Comparison of ENCODE assay signal across 15 cellular contexts in genomic region chr10:124296813-124297788, GRCh38.
DNase-seq lines count a peak whose midpoint lies in the region; ATAC-seq and TF ChIP-seq lines count a peak whose summit lies in the region.
"Had no signal": no experiment of that assay in that cellular context is flagged by ENCODE, and none has a peak within 500 bp of the region (broad histone marks: within the 10 kb centered on the region; RNA-seq: fewer than 3 reads in every experiment).

No MANE protein-coding gene starts in this region.

- peaks cover 0 to 5% (median 0%) of the 10 kb centered on the region in 12 donors for H3K9me3 ChIP-seq in heart left ventricle

- intact Hi-C loops in heart left ventricle (cut with DNase I) = no loop called here

- H3K4me3 Mint-ChIP-seq in activated CD8-positive, alpha-beta memory T cell treated with anti-CD3 and anti-CD28 coated beads, Interleukin-2, amount 10 ng/mL, durations not matched to agents 7 days and 5 days = no peak overlapping the region
- H3K4me3 Mint-ChIP-seq in type B pancreatic cell = no peak overlapping the region

- TF ChIP-seq POLR2A in heart left ventricle (IDR thresholded peaks at IDR 0.05) = no peak

- TF ChIP-seq CTCF in type B pancreatic cell (conservative IDR thresholded peaks at IDR 0.05) (no peak), heart left ventricle (IDR thresholded peaks at IDR 0.05) (no peak)

- no peak overlapping the region for H3K4me3 ChIP-seq in heart left ventricle

- H3K36me3 Mint-ChIP-seq in activated CD8-positive, alpha-beta memory T cell treated with anti-CD3 and anti-CD28 coated beads, Interleukin-2, amount 10 ng/mL, durations not matched to agents 7 days and 5 days = no peaks in the 10 kb centered on the region
- no peaks in the 10 kb centered on the region for H3K36me3 Mint-ChIP-seq in type B pancreatic cell

- 80 to 85% (median 83%) methylated on average over 11 of the region's 11 CpGs for WGBS in heart left ventricle, 4 donors

- no peak overlapping the region for H3K27ac Mint-ChIP-seq in activated CD8-positive, alpha-beta memory T cell treated with anti-CD3 and anti-CD28 coated beads, Interleukin-2, amount 10 ng/mL, durations not matched to agents 7 days and 5 days
- no peak overlapping the region for H3K27ac Mint-ChIP-seq in type B pancreatic cell

- H3K4me1 ChIP-seq in heart left ventricle = no peaks in the 10 kb centered on the region

- H3K27me3 Mint-ChIP-seq in activated CD8-positive, alpha-beta memory T cell treated with anti-CD3 and anti-CD28 coated beads, Interleukin-2, amount 10 ng/mL, durations not matched to agents 7 days and 5 days = no peaks in the 10 kb centered on the region
- peaks cover 3% of the 10 kb centered on the region for H3K27me3 Mint-ChIP-seq in type B pancreatic cell

- H3K27me3 ChIP-seq in heart left ventricle = no peaks in the 10 kb centered on the region

- peak; percentile 15 for DNase-seq in activated CD8-positive, alpha-beta memory T cell treated with anti-CD3 and anti-CD28 coated beads, Interleukin-2, amount 50 U/mL, for 48 hours
- no peak for DNase-seq in activated CD8-positive, alpha-beta memory T cell treated with anti-CD3 and anti-CD28 coated beads, Interleukin-2, amount 10 ng/mL, durations not matched to agents 7 days and 5 days
- DNase-seq in SK-MEL-5 (ENCODE audit: low read depth, low spot score) = peak; percentile 22
- peak; percentile 27 for DNase-seq in left lobe of liver (ENCODE audit: low spot score)
- peak; percentile 48 for DNase-seq in type B pancreatic cell (ENCODE audit: extremely low spot score, unreplicated experiment)
- DNase-seq in NCI-H774 (lab: John Stamatoyannopoulos, UW) = no peak
- DNase-seq in heart left ventricle = no peak
- DNase-seq: GOT3, IMR-90, NCI-H1694, NCI-H524 treated with DMSO at 0.1 percent for 48 hours, PC-3 had no signal

- H3K36me3 ChIP-seq in heart left ventricle = no peaks in the 10 kb centered on the region

- in situ Hi-C loops in SK-MEL-5 (cut with HindIII; ENCODE audit: low pct_unique_long_range_greater_than_20kb, low sequenced_read_pairs) = no loop called here

- no peak overlapping the region for H3K27ac ChIP-seq in heart left ventricle
- H3K27ac ChIP-seq: C4-2B, RWPE1 had no signal

- no peaks in the 10 kb centered on the region for H3K9me3 Mint-ChIP-seq in activated CD8-positive, alpha-beta memory T cell treated with anti-CD3 and anti-CD28 coated beads, Interleukin-2, amount 10 ng/mL, durations not matched to agents 7 days and 5 days (ENCODE audit: low read depth)
- peaks cover 14% of the 10 kb centered on the region for H3K9me3 Mint-ChIP-seq in type B pancreatic cell

- no peaks in the 10 kb centered on the region for H3K4me1 Mint-ChIP-seq in activated CD8-positive, alpha-beta memory T cell treated with anti-CD3 and anti-CD28 coated beads, Interleukin-2, amount 10 ng/mL, durations not matched to agents 7 days and 5 days
- peaks cover 8% of the 10 kb centered on the region for H3K4me1 Mint-ChIP-seq in type B pancreatic cell (ENCODE audit: unreplicated experiment)

- CTCF ChIA-PET in activated CD8-positive, alpha-beta memory T cell treated with anti-CD3 and anti-CD28 coated beads, Interleukin-2, amount 10 ng/mL, durations not matched to agents 7 days and 5 days (lab: Charles Lee) = interaction anchor here (1.1 kb wide), 2 partner anchors 92 to 301 kb away, joined by 3 to 7 read pairs; no protein-coding TSS in a partner anchor

- ATAC-seq in activated CD8-positive, alpha-beta memory T cell treated with anti-CD3 and anti-CD28 coated beads, Interleukin-2, amount 10 ng/mL, durations not matched to agents 7 days and 5 days = no peak
- ATAC-seq in left lobe of liver (no peak), heart left ventricle (no peak), GM19351 (IDR thresholded peaks at IDR 0.05; ENCODE audit: unreplicated experiment) (no peak)
- ATAC-seq: PC-3 had no signal

Comparison
In these comparisons a context has a peak if more than half of its experiments do, and no peak if none do; other contexts are left out.
1. DNase-seq: peak in activated CD8-positive, alpha-beta memory T cell treated with anti-CD3 and anti-CD28 coated beads, Interleukin-2, amount 50 U/mL, for 48 hours (single experiment), SK-MEL-5 (single experiment), left lobe of liver (single experiment) and type B pancreatic cell (single experiment); none in activated CD8-positive, alpha-beta memory T cell treated with anti-CD3 and anti-CD28 coated beads, Interleukin-2, amount 10 ng/mL, durations not matched to agents 7 days and 5 days (single experiment), NCI-H774 (single experiment) and heart left ventricle (0 of 5).